16 cellular contexts compared by ENCODE assay signal in genomic region chr14:65351493-65352224, GRCh38.
A peak's percentile ranks its signal among the peaks of the same experiment; 100 is the strongest.
DNase-seq lines count a peak whose midpoint lies in the region; ATAC-seq and TF ChIP-seq lines count a peak whose summit lies in the region.
"Had no signal": no experiment of that assay in that cellular context is flagged by ENCODE, and none has a peak within 500 bp of the region (broad histone marks: within the 10 kb centered on the region; RNA-seq: fewer than 3 reads in every experiment).

No MANE protein-coding gene starts in this region.

- no peak for TF ChIP-seq EP300 in upper lobe of left lung (IDR thresholded peaks at IDR 0.05)

- DNase-seq in activated B cell treated with CpG ODN at 0.5 μM for 24 hours: no peak
- DNase-seq in upper lobe of left lung: no peak
- no peak for DNase-seq in C1 segment of cervical spinal cord (lab: John Stamatoyannopoulos, UW)
- no peak for DNase-seq in SHP77 (lab: John Stamatoyannopoulos, UW)
- no peak for DNase-seq in HAP-1 (ENCODE audit: low spot score in 2 of 2)
- DNase-seq: activated gamma-delta T cell treated with Interleukin-2 at 50 U/mL for 16 hours, aorta, foreskin fibroblast, left colon, midbrain, NCI-H1694, SIG-M5 had no signal

- in situ Hi-C loops in HAP-1 (cut with MboI; ENCODE audit: low sequenced_read_pairs): no loop called here

- POLR2A ChIA-PET in activated B cell treated with CpG ODN at 0.5 μM for 24 hours (lab: Charles Lee): interaction anchor here (0.7 to 3.5 kb wide), 12 partner anchors 11 to 147 kb away, joined by 3 to 31 read pairs (median 6); partner anchors contain the start of gene FUT8

- 81 to 90% methylated on average over 6 of the region's 6 CpGs for WGBS in upper lobe of left lung, 2 donors

- peaks cover 73% of the 10 kb centered on the region for H3K4me1 Mint-ChIP-seq in activated B cell treated with CpG ODN at 0.5 μM for 24 hours

- H3K4me3 ChIP-seq in upper lobe of left lung (no peak overlapping the region), HAP-1 (no peak overlapping the region)
- H3K4me3 ChIP-seq: right atrium auricular region had no signal

- TF ChIP-seq POLR2A in upper lobe of left lung (IDR thresholded peaks at IDR 0.05): no peak

- H3K36me3 ChIP-seq in upper lobe of left lung (no peaks in the 10 kb centered on the region), HAP-1 (replicated peaks) (no peaks in the 10 kb centered on the region)
- H3K36me3 ChIP-seq: right atrium auricular region had no signal

- peak overlapping the region; percentile 91 for H3K27ac Mint-ChIP-seq in activated B cell treated with CpG ODN at 0.5 μM for 24 hours

- peak overlapping the region; percentile 21 for H3K4me3 Mint-ChIP-seq in activated B cell treated with CpG ODN at 0.5 μM for 24 hours

- peaks cover 0 to 12% (median 2%) of the 10 kb centered on the region in 4 donors for H3K4me1 ChIP-seq in upper lobe of left lung
- no peaks in the 10 kb centered on the region for H3K4me1 ChIP-seq in HAP-1
- H3K4me1 ChIP-seq: right atrium auricular region had no signal

- intact Hi-C loops in activated B cell treated with CpG ODN at 0.5 μM for 24 hours (cut with micrococcal nuclease): loop anchor here (1.0 to 5.0 kb wide), 4 partner anchors 16 to 123 kb away; no protein-coding TSS in a partner anchor

- no peaks in the 10 kb centered on the region for H3K9me3 ChIP-seq in upper lobe of left lung
- H3K9me3 ChIP-seq in HAP-1: no peaks in the 10 kb centered on the region; the same call in 1 of the 2 replicates
- H3K9me3 ChIP-seq: right atrium auricular region had no signal

- TF ChIP-seq CTCF in activated B cell treated with CpG ODN at 0.5 μM for 24 hours (IDR thresholded peaks at IDR 0.05) (no peak), upper lobe of left lung (IDR thresholded peaks at IDR 0.05) (no peak)

- H3K27me3 ChIP-seq in upper lobe of left lung (no peaks in the 10 kb centered on the region), HAP-1 (ENCODE audit: low read depth) (no peaks in the 10 kb centered on the region)
- H3K27me3 ChIP-seq: right atrium auricular region had no signal

- H3K9me3 Mint-ChIP-seq in activated B cell treated with CpG ODN at 0.5 μM for 24 hours: no peaks in the 10 kb centered on the region

- H3K36me3 Mint-ChIP-seq in activated B cell treated with CpG ODN at 0.5 μM for 24 hours (ENCODE audit: low read depth): no peaks in the 10 kb centered on the region

- H3K27me3 Mint-ChIP-seq in activated B cell treated with CpG ODN at 0.5 μM for 24 hours: no peaks in the 10 kb centered on the region

- H3K27ac ChIP-seq in upper lobe of left lung: no peak overlapping the region
- H3K27ac ChIP-seq: right atrium auricular region had no signal

- CTCF ChIA-PET in activated B cell treated with CpG ODN at 0.5 μM for 24 hours (lab: Charles Lee): interaction anchor here (1.3 to 1.7 kb wide), 4 partner anchors 33 to 181 kb away, joined by 3 to 6 read pairs (median 4); partner anchors contain the start of gene FUT8

- ATAC-seq in GM18502 (IDR thresholded peaks at IDR 0.05; ENCODE audit: poor library complexity, unreplicated experiment) (peak; percentile 55), GM21515 (IDR thresholded peaks at IDR 0.05; ENCODE audit: unreplicated experiment) (peak; percentile 45), HG03159 (IDR thresholded peaks at IDR 0.05; ENCODE audit: unreplicated experiment) (peak; percentile 72), activated B cell treated with CpG ODN at 0.5 μM for 24 hours (ENCODE audit: low read depth) (peak; percentile 68), upper lobe of left lung (ENCODE audit: low FRiP score in 2 of 2) (no peak)
- ATAC-seq: left colon had no signal

Comparison
In these comparisons a context has a peak if more than half of its experiments do, and no peak if none do; other contexts are left out.
1. ATAC-seq: peak in GM18502 (single experiment), GM21515 (single experiment), HG03159 (single experiment) and activated B cell treated with CpG ODN at 0.5 μM for 24 hours (single experiment); none in upper lobe of left lung (0 of 2).